ENCODE assay signal across 12 cellular contexts in the genomic region with DNA sequence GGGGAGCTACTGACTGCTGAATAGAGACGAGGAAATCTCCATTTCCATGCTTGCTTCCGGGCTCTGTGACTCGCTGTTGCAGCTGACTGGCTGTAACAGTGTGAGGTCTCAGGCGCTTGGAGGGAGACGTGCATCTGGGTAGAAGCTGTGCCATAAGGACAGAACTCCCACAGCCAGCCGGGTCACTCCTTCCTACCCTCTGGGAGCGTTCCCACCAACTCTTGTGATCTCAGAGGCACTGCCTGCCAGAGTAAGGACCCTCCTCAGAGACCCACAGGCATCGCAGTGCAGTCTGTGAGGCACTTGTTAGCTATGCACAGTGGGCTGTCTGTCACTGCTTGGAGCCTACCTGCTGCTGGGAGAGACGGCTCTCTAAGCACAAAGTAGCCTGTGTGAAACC.
A peak's percentile ranks its signal among the peaks of the same experiment; 100 is the strongest.
DNase-seq lines count a peak whose midpoint lies in the region; ATAC-seq and TF ChIP-seq lines count a peak whose summit lies in the region.
"Had no signal": no experiment of that assay in that cellular context is flagged by ENCODE, and none has a peak within 500 bp of the region (broad histone marks: within the 10 kb centered on the region; RNA-seq: fewer than 3 reads in every experiment).

No MANE protein-coding gene starts in this region.

- no peaks in the 10 kb centered on the region for H3K4me1 Mint-ChIP-seq in CD8-positive, alpha-beta T cell (ENCODE audit: low read depth)

- no peak overlapping the region for H3K27ac Mint-ChIP-seq in CD8-positive, alpha-beta T cell
- H3K27ac Mint-ChIP-seq: activated naive CD4-positive, alpha-beta T cell treated with anti-CD3 and anti-CD28 coated beads for 36 hours; CD4-positive, alpha-beta T cell had no signal

- no peak for TF ChIP-seq CTCF in CD8-positive, alpha-beta T cell (IDR thresholded peaks at IDR 0.05)

- H3K9me3 Mint-ChIP-seq in CD8-positive, alpha-beta T cell = no peaks in the 10 kb centered on the region
- H3K9me3 Mint-ChIP-seq: activated naive CD4-positive, alpha-beta T cell treated with anti-CD3 and anti-CD28 coated beads for 36 hours; CD4-positive, alpha-beta T cell had no signal

- H3K27ac ChIP-seq in CD8-positive, alpha-beta T cell (ENCODE audit: low read depth, low read length) = no peak overlapping the region

- ATAC-seq in GM19395 (IDR thresholded peaks at IDR 0.05; ENCODE audit: unreplicated experiment) = peak; percentile 81
- ATAC-seq in HG03521 (IDR thresholded peaks at IDR 0.05; ENCODE audit: unreplicated experiment) = peak; percentile 72
- ATAC-seq in HG02885 (IDR thresholded peaks at IDR 0.05; ENCODE audit: poor library complexity, unreplicated experiment) = no peak
- ATAC-seq in CD8-positive, alpha-beta T cell = no peak

- CTCF ChIA-PET in CD8-positive, alpha-beta T cell (lab: Charles Lee) = no interaction called here

- H3K36me3 ChIP-seq in CD8-positive, alpha-beta T cell (ENCODE audit: insufficient read depth, low read length) = no peaks in the 10 kb centered on the region

- intact Hi-C loops in CD8-positive, alpha-beta T cell (cut with DNase I, micrococcal nuclease) = no loop called here

- H3K4me1 ChIP-seq in CD8-positive, alpha-beta T cell (ENCODE audit: insufficient read depth, low read length) = no peaks in the 10 kb centered on the region

- peaks cover 4% of the 10 kb centered on the region for H3K27me3 Mint-ChIP-seq in CD8-positive, alpha-beta T cell (ENCODE audit: low read depth)
- H3K27me3 Mint-ChIP-seq: CD4-positive, alpha-beta T cell had no signal

- POLR2A ChIA-PET in CD8-positive, alpha-beta T cell (lab: Charles Lee) = interaction anchor here (0.8 kb wide), 1 partner anchor 247 kb away, joined by 4 read pairs; no protein-coding TSS in a partner anchor

- H3K9me3 ChIP-seq in CD8-positive, alpha-beta T cell (ENCODE audit: low read length) = no peaks in the 10 kb centered on the region

- no peaks in the 10 kb centered on the region for H3K27me3 ChIP-seq in CD8-positive, alpha-beta T cell (ENCODE audit: insufficient read depth, low read length)

- H3K36me3 Mint-ChIP-seq in CD8-positive, alpha-beta T cell = no peaks in the 10 kb centered on the region

- H3K4me3 ChIP-seq in CD8-positive, alpha-beta T cell (ENCODE audit: low read depth, low read length) = no peak overlapping the region

- no peak overlapping the region for H3K4me3 Mint-ChIP-seq in CD8-positive, alpha-beta T cell
- H3K4me3 Mint-ChIP-seq: activated naive CD4-positive, alpha-beta T cell treated with anti-CD3 and anti-CD28 coated beads for 36 hours; CD4-positive, alpha-beta T cell had no signal

- DNase-seq in glomerular visceral epithelial cell (ENCODE audit: extremely low spot score) = peak; percentile 35
- peak; percentile 18 for DNase-seq in putamen (ENCODE audit: low spot score)
- DNase-seq in activated T-cell treated with anti-CD3 and anti-CD28 coated beads for 4 hours = no peak
- no peak for DNase-seq in NCI-H1092 treated with DMSO at 0.1 percent for 48 hours (lab: John Stamatoyannopoulos, UW)
- no peak for DNase-seq in CD8-positive, alpha-beta T cell
- DNase-seq: activated naive CD4-positive, alpha-beta T cell treated with anti-CD3 and anti-CD28 coated beads for 36 hours; CD4-positive, alpha-beta T cell; left cardiac atrium; right cardiac atrium had no signal

Comparison
In these comparisons a context has a peak if more than half of its experiments do, and no peak if none do; other contexts are left out.
1. ATAC-seq: peak in GM19395 (single experiment) and HG03521 (single experiment); none in HG02885 (single experiment) and CD8-positive, alpha-beta T cell (single experiment).
2. DNase-seq: peak in glomerular visceral epithelial cell (single experiment) and putamen (single experiment); none in activated T-cell treated with anti-CD3 and anti-CD28 coated beads for 4 hours (single experiment), NCI-H1092 treated with DMSO at 0.1 percent for 48 hours (single experiment) and CD8-positive, alpha-beta T cell (0 of 7).